Comparison of ENCODE assay signal across 17 cellular contexts in genomic region chrX:8849945-8850344, GRCh38. TPM values are rescaled to one million over a fixed set of nuclear protein-coding genes. Genes with fewer than 3 reads are reported as not detected.
A peak's percentile ranks its signal among the peaks of the same experiment; 100 is the strongest.
DNase-seq lines count a peak whose midpoint lies in the region; FAIRE-seq and TF ChIP-seq lines count a peak whose summit lies in the region.
"Had no signal": no experiment of that assay in that cellular context is flagged by ENCODE, and none has a peak within 500 bp of the region (broad histone marks: within the 10 kb centered on the region; RNA-seq: fewer than 3 reads in every experiment).

No MANE protein-coding gene starts in this region.

- peak; percentile 3 for DNase-seq in SIG-M5 treated with dmso at 0.1 percent for 504 hours (lab: John Stamatoyannopoulos, UW; ENCODE audit: unreplicated experiment)
- DNase-seq in SIG-M5 (lab: John Stamatoyannopoulos, UW), result no peak
- peak; percentile 0 for DNase-seq in Jurkat, Clone E6-1 (ENCODE audit: low read depth, low spot score)
- DNase-seq in bronchial epithelial cell (ENCODE audit: low read depth), result no peak
- DNase-seq in retinal pigment epithelial cell (ENCODE audit: low read depth), result no peak
- DNase-seq in activated CD4-positive, alpha-beta T cell treated with anti-CD3 and anti-CD28 coated beads for 4 hours, result no peak
- DNase-seq in GM23248, result no peak
- no peak for DNase-seq in G401 (ENCODE audit: low spot score)
- DNase-seq: colonic mucosa; DMS79; naive thymus-derived CD4-positive, alpha-beta T cell; NCI-H2029 treated with DMSO at 0.1 percent for 48 hours; tibial artery had no signal

- H3K27ac ChIP-seq in GM23248, result no peak overlapping the region
- H3K27ac ChIP-seq: colonic mucosa, tibial artery had no signal

- no peak overlapping the region for H3K4me2 ChIP-seq in GM23248 (ENCODE audit: unreplicated experiment)

- no peak for FAIRE-seq in bronchial epithelial cell (lab: Jason Lieb, UNC)

- H3K4me1 ChIP-seq in GM23248 (ENCODE audit: insufficient read depth), result peaks cover 28% of the 10 kb centered on the region
- H3K4me1 ChIP-seq: colonic mucosa, tibial artery had no signal

- no peak overlapping the region for H3K9ac ChIP-seq in GM23248

- H3K4me3 ChIP-seq in Jurkat, Clone E6-1 (ENCODE audit: low read length), result no peak overlapping the region
- H3K4me3 ChIP-seq in bronchial epithelial cell (ENCODE audit: low read depth, low read length) (no peak overlapping the region), retinal pigment epithelial cell (ENCODE audit: low read length) (no peak overlapping the region), GM23248 (no peak overlapping the region)
- H3K4me3 ChIP-seq: colonic mucosa, tibial artery had no signal

- H3K27me3 ChIP-seq in bronchial epithelial cell (ENCODE audit: control insufficient read depth, insufficient read depth, low read length) (no peaks in the 10 kb centered on the region), GM23248 (replicated peaks; ENCODE audit: insufficient read depth) (no peaks in the 10 kb centered on the region)
- H3K27me3 ChIP-seq: colonic mucosa, tibial artery had no signal

- in situ Hi-C loops in GM23248 (cut with MboI), result no loop called here
- in situ Hi-C loops in G401 (cut with HindIII; ENCODE audit: low sequenced_read_pairs), result no loop called here

- H4K20me1 ChIP-seq in GM23248 (ENCODE audit: insufficient read depth), result no peaks in the 10 kb centered on the region

- H3F3A ChIP-seq in GM23248 (ENCODE audit: insufficient read depth), result no peaks in the 10 kb centered on the region; the same call in 1 of the 2 replicates

- TF ChIP-seq CTCF in bronchial epithelial cell (IDR thresholded peaks at IDR 0.05; ENCODE audit: insufficient read depth, low read length, severe bottlenecking) (peak; percentile 1), retinal pigment epithelial cell (conservative IDR thresholded peaks at IDR 0.05; ENCODE audit: low read depth, low read length) (peak; percentile 27)

- no peak overlapping the region for H2AFZ ChIP-seq in GM23248

- H3K79me2 ChIP-seq in GM23248 (ENCODE audit: insufficient read depth), result no peaks in the 10 kb centered on the region

- H3K9me3 ChIP-seq in GM23248 (ENCODE audit: low read depth), result no peaks in the 10 kb centered on the region
- H3K9me3 ChIP-seq: colonic mucosa, tibial artery had no signal

- 68 to 69% methylated on average over 2 of the region's 2 CpGs for WGBS in GM23248 (ENCODE audit: low coverage in 1 of 2, low lambda C conversion rate in 2 of 2, missing lambda C conversion rate in 2 of 2), 2 experiments

- no peaks in the 10 kb centered on the region for H3K36me3 ChIP-seq in bronchial epithelial cell (ENCODE audit: control insufficient read depth, insufficient read depth, low read length)
- H3K36me3 ChIP-seq in GM23248 (ENCODE audit: low read depth), result no peaks in the 10 kb centered on the region
- H3K36me3 ChIP-seq: colonic mucosa, tibial artery had no signal

- no peaks in the 10 kb centered on the region for H3K9me2 ChIP-seq in GM23248 (ENCODE audit: insufficient read depth)

RNA-seq across cellular contexts. Expression of gene FAM9A, which starts 48.8 kb away (rescaled TPM):
- not detected for polyA plus RNA-seq in Jurkat, Clone E6-1 (2012; ENCODE audit: insufficient read depth, insufficient read length)
- not detected in 2 replicates for total RNA-seq in bronchial epithelial cell
- not detected in 2 replicates for total RNA-seq in GM23248 (2014; rRNA removed; shearing (Covaris generic))
- not detected in 2 replicates for polyA plus RNA-seq in GM23248 (2016; fragmentation: Nextera tagmentation; extraction: Ambion mirVana)
- total RNA-seq in G401 (2014; rRNA removed; shearing (Covaris generic)), result not detected in 2 replicates
- total RNA-seq: activated CD8-positive, alpha-beta memory T cell treated with anti-CD3 and anti-CD28 coated beads for 36 hours; activated naive CD4-positive, alpha-beta T cell treated with anti-CD3 and anti-CD28 coated beads, Interleukin-2, amount 50 U/mL, for 72 hours; colonic mucosa; naive thymus-derived CD4-positive, alpha-beta T cell; skeletal muscle tissue had no signal
- polyA plus RNA-seq: AG04450; naive thymus-derived CD4-positive, alpha-beta T cell had no signal

Comparison
In these comparisons a context has a peak if more than half of its experiments do, and no peak if none do; other contexts are left out.
1. DNase-seq: peak in SIG-M5 treated with dmso at 0.1 percent for 504 hours (single experiment) and Jurkat, Clone E6-1 (single experiment); none in SIG-M5 (single experiment), bronchial epithelial cell (single experiment), retinal pigment epithelial cell (single experiment), activated CD4-positive, alpha-beta T cell treated with anti-CD3 and anti-CD28 coated beads for 4 hours (0 of 2), GM23248 (single experiment) and G401 (single experiment).